In genomic region chr19:3692141-3693029, GRCh38 we compare ENCODE assay signal across 8 cellular contexts. TPM values are rescaled to one million over a fixed set of nuclear protein-coding genes. Genes with fewer than 3 reads are reported as not detected.
DNase-seq lines count a peak whose midpoint lies in the region; ATAC-seq and TF ChIP-seq lines count a peak whose summit lies in the region.
"Had no signal": no experiment of that assay in that cellular context is flagged by ENCODE, and none has a peak within 500 bp of the region (broad histone marks: within the 10 kb centered on the region; RNA-seq: fewer than 3 reads in every experiment).

No MANE protein-coding gene starts in this region.

- no peaks in the 10 kb centered on the region for H3K9me3 ChIP-seq in IMR-90 (ENCODE audit: control insufficient read depth, insufficient read depth, low read length)
- H3K9me3 ChIP-seq: ovary had no signal

- no peak for TF ChIP-seq RAD21 in IMR-90 (IDR thresholded peaks at IDR 0.05; ENCODE audit: low read length)

- H2AFZ ChIP-seq in IMR-90 (replicated peaks; ENCODE audit: low read length, poor library complexity): no peak overlapping the region

- H2AK5ac ChIP-seq in IMR-90 (ENCODE audit: low read depth, low read length): no peak overlapping the region

- CTCF ChIA-PET in IMR-90 (lab: Yijun Ruan, JAX): no interaction called here

- H3K27me3 ChIP-seq in IMR-90 (ENCODE audit: control insufficient read depth, insufficient read depth, low read length): no peaks in the 10 kb centered on the region
- H3K27me3 ChIP-seq: ovary had no signal

- no peak overlapping the region for H3K23ac ChIP-seq in IMR-90 (ENCODE audit: low read depth, low read length)

- no peak overlapping the region for H2BK15ac ChIP-seq in IMR-90 (ENCODE audit: low read depth, low read length)

- no peak overlapping the region for H3K4me3 ChIP-seq in IMR-90 (ENCODE audit: insufficient read depth, low read depth, low read length)
- H3K4me3 ChIP-seq: ovary had no signal

- H3K18ac ChIP-seq in IMR-90 (ENCODE audit: low read depth, low read length): no peak overlapping the region

- H4K20me1 ChIP-seq in IMR-90 (ENCODE audit: insufficient read depth, low read length): peaks cover 91% of the 10 kb centered on the region

- peak; percentile 43; the same call in 1 of the 2 replicates for ATAC-seq in IMR-90 (ENCODE audit: low read depth)
- ATAC-seq in GM18870 (IDR thresholded peaks at IDR 0.05; ENCODE audit: unreplicated experiment): no peak

- TF ChIP-seq CTCF in IMR-90 (conservative IDR thresholded peaks at IDR 0.05; ENCODE audit: low read depth, low read length): peak; percentile 37
- peak; percentile 71 for TF ChIP-seq CTCF in glutamatergic neuron (IDR thresholded peaks at IDR 0.05; ENCODE audit: partially characterized antibody, unreplicated experiment)

- H3K4me1 Mint-ChIP-seq in activated T-cell treated with anti-CD3 and anti-CD28 coated beads, Interleukin-2, amount 50 U/mL, for 24 hours (ENCODE audit: low read depth): peaks cover 35% of the 10 kb centered on the region
- peaks cover 10% of the 10 kb centered on the region for H3K4me1 Mint-ChIP-seq in glutamatergic neuron (ENCODE audit: low read depth, unreplicated experiment)

- no peak overlapping the region for H3K27ac ChIP-seq in IMR-90 (ENCODE audit: insufficient read depth, low read length)
- H3K27ac ChIP-seq: ovary had no signal

- no peak overlapping the region for H2BK5ac ChIP-seq in IMR-90 (ENCODE audit: low read depth, low read length, poor library complexity, severe bottlenecking)

- WGBS in IMR-90 (ENCODE audit: extremely low coverage in 2 of 2, insufficient read length in 1 of 2), 2 experiments: 96% methylated on average over 16 of the region's 25 CpGs; no CpG with 5 or more reads in 1 of the 2 experiments

- no peak overlapping the region for H2BK120ac ChIP-seq in IMR-90 (ENCODE audit: low read depth, low read length)

- H3K9ac ChIP-seq in IMR-90 (ENCODE audit: low read depth, low read length): no peak overlapping the region

- no peak overlapping the region for H4K91ac ChIP-seq in IMR-90 (ENCODE audit: insufficient read depth, low read depth, low read length)

- H3K14ac ChIP-seq in IMR-90 (replicated peaks; ENCODE audit: low read depth, low read length): no peak overlapping the region

- peaks cover 6% of the 10 kb centered on the region for H3K36me3 Mint-ChIP-seq in activated T-cell treated with anti-CD3 and anti-CD28 coated beads, Interleukin-2, amount 50 U/mL, for 24 hours (ENCODE audit: low read depth)
- H3K36me3 Mint-ChIP-seq in glutamatergic neuron (ENCODE audit: unreplicated experiment): peaks cover 5% of the 10 kb centered on the region

- dilution Hi-C loops in IMR-90 (cut with HindIII; ENCODE audit: low sequenced_read_pairs, unreplicated experiment): no loop called here

- H3K4ac ChIP-seq in IMR-90 (ENCODE audit: low read depth, low read length): no peak overlapping the region

- no peaks in the 10 kb centered on the region for H3K9me3 Mint-ChIP-seq in activated T-cell treated with anti-CD3 and anti-CD28 coated beads, Interleukin-2, amount 50 U/mL, for 24 hours
- peaks cover 13% of the 10 kb centered on the region for H3K9me3 Mint-ChIP-seq in glutamatergic neuron (ENCODE audit: unreplicated experiment)

- DNase-seq in IMR-90: no peak
- peak; percentile 70 for DNase-seq in activated T-cell treated with anti-CD3 and anti-CD28 coated beads, Interleukin-2, amount 50 U/mL, for 24 hours
- DNase-seq in glutamatergic neuron: peak; percentile 74
- DNase-seq in stimulated activated CD4-positive, alpha-beta T cell treated with anti-CD3 and anti-CD28 coated beads, Interleukin-4, amount 100 ng/mL, for 4 hours: peak; percentile 34 to 54
- DNase-seq in DMS79 (lab: John Stamatoyannopoulos, UW): no peak
- DNase-seq in NCI-H510A treated with DMSO at 0.1 percent for 48 hours (lab: John Stamatoyannopoulos, UW): no peak

- no peak overlapping the region for H3K4me3 Mint-ChIP-seq in activated T-cell treated with anti-CD3 and anti-CD28 coated beads, Interleukin-2, amount 50 U/mL, for 24 hours
- H3K4me3 Mint-ChIP-seq in glutamatergic neuron (ENCODE audit: unreplicated experiment): no peak overlapping the region

- H3K36me3 ChIP-seq in IMR-90 (ENCODE audit: control insufficient read depth, insufficient read depth, low read length): peaks cover 11% of the 10 kb centered on the region
- H3K36me3 ChIP-seq: ovary had no signal

- intact Hi-C loops in IMR-90 (cut with micrococcal nuclease): no loop called here

- H3K56ac ChIP-seq in IMR-90 (ENCODE audit: extremely low read depth, insufficient read depth, low read length): no peak overlapping the region

- no peak overlapping the region for H3K27ac Mint-ChIP-seq in activated T-cell treated with anti-CD3 and anti-CD28 coated beads, Interleukin-2, amount 50 U/mL, for 24 hours
- no peak overlapping the region for H3K27ac Mint-ChIP-seq in glutamatergic neuron (ENCODE audit: unreplicated experiment)

- H3K79me1 ChIP-seq in IMR-90 (ENCODE audit: low read depth in 1 of 2, low read length in 2 of 2): peaks cover 16 to 66% of the 10 kb centered on the region in 2 experiments

- H4K8ac ChIP-seq in IMR-90 (ENCODE audit: low read depth in 2 of 2, low read length in 2 of 2): no peak overlapping the region

- H3K4me1 ChIP-seq in IMR-90 (ENCODE audit: control insufficient read depth, insufficient read depth, low read length): no peaks in the 10 kb centered on the region

- BruUV-seq in IMR-90 (replicated peaks; lab: Mats Ljungman, UMichigan): no TSS peak

- POLR2A ChIA-PET in IMR-90 (lab: Charles Lee; ENCODE audit: unreplicated experiment): no interaction called here

- H3K4me2 ChIP-seq in IMR-90 (ENCODE audit: low read depth, low read length): no peak overlapping the region

- no peak overlapping the region for H2BK20ac ChIP-seq in IMR-90 (ENCODE audit: low read depth, low read length)

- H3K27me3 Mint-ChIP-seq in activated T-cell treated with anti-CD3 and anti-CD28 coated beads, Interleukin-2, amount 50 U/mL, for 24 hours: no peaks in the 10 kb centered on the region
- H3K27me3 Mint-ChIP-seq in glutamatergic neuron (ENCODE audit: unreplicated experiment): peaks cover 12% of the 10 kb centered on the region

- no peak overlapping the region for H4K5ac ChIP-seq in IMR-90 (ENCODE audit: low read depth, low read length)

- in situ Hi-C loops in IMR-90 (cut with MboI; ENCODE audit: low sequenced_read_pairs): no loop called here

- H3K9me1 ChIP-seq in IMR-90 (ENCODE audit: insufficient read depth, low read length): peaks cover 6% of the 10 kb centered on the region

- no peak overlapping the region for H2AK9ac ChIP-seq in IMR-90 (replicated peaks; ENCODE audit: low read depth, low read length, poor library complexity)

- TF ChIP-seq POLR2A in IMR-90 (IDR thresholded peaks at IDR 0.05; ENCODE audit: low read depth, low read length): no peak

TF ChIP-seq in IMR-90, 13 proteins besides CTCF, POLR2A, EP300 and RAD21:
- TF ChIP-seq CEBPB (IDR thresholded peaks at IDR 0.05; ENCODE audit: low read depth, low read length) (no peak), USF2 (IDR thresholded peaks at IDR 0.05; ENCODE audit: low read depth, low read length) (no peak), MAZ (IDR thresholded peaks at IDR 0.05; ENCODE audit: borderline replicate concordance, low read depth, low read length) (no peak), CHD1 (IDR thresholded peaks at IDR 0.05; ENCODE audit: low read depth, low read length) (no peak), MXI1 (IDR thresholded peaks at IDR 0.05; ENCODE audit: borderline replicate concordance, low read depth, low read length) (no peak), RFX5 (IDR thresholded peaks at IDR 0.05; ENCODE audit: low read depth, low read length) (no peak), NFE2L2 (IDR thresholded peaks at IDR 0.05; ENCODE audit: low read depth, low read length) (no peak), FOS (IDR thresholded peaks at IDR 0.05; ENCODE audit: low read depth, low read length) (no peak)
- TF ChIP-seq, protein P1, sequence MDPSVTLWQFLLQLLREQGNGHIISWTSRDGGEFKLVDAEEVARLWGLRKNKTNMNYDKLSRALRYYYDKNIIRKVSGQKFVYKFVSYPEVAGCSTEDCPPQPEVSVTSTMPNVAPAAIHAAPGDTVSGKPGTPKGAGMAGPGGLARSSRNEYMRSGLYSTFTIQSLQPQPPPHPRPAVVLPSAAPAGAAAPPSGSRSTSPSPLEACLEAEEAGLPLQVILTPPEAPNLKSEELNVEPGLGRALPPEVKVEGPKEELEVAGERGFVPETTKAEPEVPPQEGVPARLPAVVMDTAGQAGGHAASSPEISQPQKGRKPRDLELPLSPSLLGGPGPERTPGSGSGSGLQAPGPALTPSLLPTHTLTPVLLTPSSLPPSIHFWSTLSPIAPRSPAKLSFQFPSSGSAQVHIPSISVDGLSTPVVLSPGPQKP (IDR thresholded peaks at IDR 0.05; ENCODE audit: borderline replicate concordance, low read depth, low read length): no peak

RNA-seq across cellular contexts. Expression of gene PIP5K1C, which starts 7.9 kb away (rescaled TPM):
- total RNA-seq in IMR-90 (2012; rRNA removed) (10.8 and 13.6 TPM in 2 replicates), glutamatergic neuron (ENCODE audit: unreplicated experiment) (169 TPM)
- 23.3 and 28.0 TPM in 2 replicates for polyA plus RNA-seq in IMR-90 (2012; rRNA removed)
- polyA plus RNA-seq in IMR-90 (2012; cell fraction: cytosol; rRNA removed): 14.8 and 28.7 TPM in 2 replicates
- 21.1 and 41.9 TPM in 2 replicates for polyA plus RNA-seq in IMR-90 (2012; cell fraction: nucleus; rRNA removed; ENCODE audit: low replicate concordance)

RNA-seq across cellular contexts. Expression of gene TJP3, which starts 15.8 kb away (rescaled TPM):
- total RNA-seq in IMR-90 (2012; rRNA removed) (not detected in 2 replicates), glutamatergic neuron (ENCODE audit: unreplicated experiment) (3.1 TPM)
- polyA plus RNA-seq in IMR-90 (2012; rRNA removed): not detected in 2 replicates
- polyA plus RNA-seq in IMR-90 (2012; cell fraction: cytosol; rRNA removed): 0.03 TPM in 1 of 2 replicates, not detected in the other
- not detected in 2 replicates for polyA plus RNA-seq in IMR-90 (2012; cell fraction: nucleus; rRNA removed; ENCODE audit: low replicate concordance)

Comparison
In these comparisons a context has a peak if more than half of its experiments do, and no peak if none do; other contexts are left out.
1. DNase-seq: peak in activated T-cell treated with anti-CD3 and anti-CD28 coated beads, Interleukin-2, amount 50 U/mL, for 24 hours (single experiment), glutamatergic neuron (single experiment) and stimulated activated CD4-positive, alpha-beta T cell treated with anti-CD3 and anti-CD28 coated beads, Interleukin-4, amount 100 ng/mL, for 4 hours (2 of 2); none in IMR-90 (single experiment), DMS79 (single experiment) and NCI-H510A treated with DMSO at 0.1 percent for 48 hours (single experiment).
2. RNA of gene PIP5K1C, which starts 7.9 kb away (total RNA-seq): 169 TPM in glutamatergic neuron (single experiment); 10.8 to 13.6 TPM in IMR-90; every median in the first group is over 10 times any median in the second.